ENCODE assay signal across 9 cellular contexts in genomic region chr22:50482107-50483074, GRCh38. TPM values are rescaled to one million over a fixed set of nuclear protein-coding genes. Genes with fewer than 3 reads are reported as not detected.
DNase-seq lines count a peak whose midpoint lies in the region; ATAC-seq and TF ChIP-seq lines count a peak whose summit lies in the region.
"Had no signal": no experiment of that assay in that cellular context is flagged by ENCODE, and none has a peak within 500 bp of the region (broad histone marks: within the 10 kb centered on the region; RNA-seq: fewer than 3 reads in every experiment).

No MANE protein-coding gene starts in this region.

- no CpG with 5 or more reads among the region's 35 CpGs for WGBS in neuronal stem cell (ENCODE audit: extremely low coverage in 2 of 2, insufficient read length in 2 of 2, insufficient replicate concordance in 1 of 2), 2 donors

- peak overlapping the region; percentile 89 for H3K4ac ChIP-seq in neuronal stem cell (ENCODE audit: low read length)

- H3K36me3 Mint-ChIP-seq in Caco-2 (ENCODE audit: insufficient read depth, unreplicated experiment) (peaks cover 22% of the 10 kb centered on the region), HFFc6 (ENCODE audit: low read depth) (no peaks in the 10 kb centered on the region)
- peaks cover 3% of the 10 kb centered on the region for H3K36me3 Mint-ChIP-seq in effector memory CD8-positive, alpha-beta T cell (ENCODE audit: insufficient read depth)

- POLR2A ChIA-PET in Caco-2 (lab: Charles Lee), result interaction anchor here (0.6 to 0.8 kb wide), 2 partner anchors 43 to 128 kb away, joined by 3 to 4 read pairs; partner anchors contain the start of gene SCO2

- peak overlapping the region; percentile 77 for H3K4me3 Mint-ChIP-seq in Caco-2 (ENCODE audit: unreplicated experiment)
- H3K4me3 Mint-ChIP-seq in effector memory CD8-positive, alpha-beta T cell, result peak overlapping the region; percentile 69 to 72
- no peak overlapping the region; the same call in 1 of the 2 replicates for H3K4me3 Mint-ChIP-seq in HFFc6

- no peaks in the 10 kb centered on the region for H3K9me3 Mint-ChIP-seq in Caco-2 (ENCODE audit: unreplicated experiment)
- H3K9me3 Mint-ChIP-seq in effector memory CD8-positive, alpha-beta T cell, result no peaks in the 10 kb centered on the region
- no peaks in the 10 kb centered on the region for H3K9me3 Mint-ChIP-seq in HFFc6

- peak overlapping the region; percentile 88 for H2AK5ac ChIP-seq in neuronal stem cell (ENCODE audit: low read depth, low read length)

- H3K9me3 ChIP-seq in Caco-2 (no peaks in the 10 kb centered on the region), neuronal stem cell (replicated peaks in 1 of 2; ENCODE audit: control insufficient read depth in 2 of 2, insufficient read depth in 1 of 2, low read depth in 1 of 2, low read length in 2 of 2) (peaks cover 2 to 4% of the 10 kb centered on the region in 2 donors)

- H2BK5ac ChIP-seq in neuronal stem cell (ENCODE audit: low read length), result peak overlapping the region; percentile 53

- H3K79me1 ChIP-seq in neuronal stem cell (ENCODE audit: low read depth, low read length), result peaks cover 4% of the 10 kb centered on the region

- H3K36me3 ChIP-seq in Caco-2 (ENCODE audit: control insufficient read depth, insufficient read depth, low read length), result no peaks in the 10 kb centered on the region
- H3K36me3 ChIP-seq in neuronal stem cell (replicated peaks in 1 of 2; ENCODE audit: control insufficient read depth in 2 of 2, insufficient read depth in 2 of 2, low read length in 2 of 2), result no peaks in the 10 kb centered on the region

- H2BK12ac ChIP-seq in neuronal stem cell (ENCODE audit: low read length), result peak overlapping the region; percentile 4

- peak overlapping the region; percentile 48 for H4K8ac ChIP-seq in neuronal stem cell (ENCODE audit: low read depth, low read length)

- H3K18ac ChIP-seq in neuronal stem cell (ENCODE audit: low read length), result peak overlapping the region; percentile 94

- H2BK120ac ChIP-seq in neuronal stem cell (ENCODE audit: low read depth, low read length), result peak overlapping the region; percentile 16

- H3K4me2 ChIP-seq in neuronal stem cell (ENCODE audit: insufficient read depth, low read length, poor library complexity, severe bottlenecking), result peak overlapping the region; percentile 57

- H3K4me1 ChIP-seq in Caco-2 (peaks cover 15% of the 10 kb centered on the region), neuronal stem cell (ENCODE audit: control insufficient read depth in 2 of 2, insufficient read depth in 1 of 2, low read depth in 1 of 2, low read length in 2 of 2) (peaks cover 0 to 2% of the 10 kb centered on the region in 2 donors)

- no peak overlapping the region for H3K27ac ChIP-seq in neuronal stem cell (replicated peaks; ENCODE audit: low read length)

- H3K23ac ChIP-seq in neuronal stem cell (ENCODE audit: low read depth, low read length, poor library complexity), result peak overlapping the region; percentile 34

- H3K4me3 ChIP-seq in Caco-2 (ENCODE audit: low read depth, low read length), result peak overlapping the region; percentile 58
- peak overlapping the region; percentile 20 to 79 for H3K4me3 ChIP-seq in neuronal stem cell (ENCODE audit: low read length in 2 of 2)

- H3K27me3 Mint-ChIP-seq in Caco-2 (ENCODE audit: insufficient read depth, unreplicated experiment) (no peaks in the 10 kb centered on the region), HFFc6 (ENCODE audit: insufficient read depth) (peaks cover 7% of the 10 kb centered on the region)
- peaks cover 6 to 24% of the 10 kb centered on the region in 2 donors for H3K27me3 Mint-ChIP-seq in effector memory CD8-positive, alpha-beta T cell

- H3K27ac Mint-ChIP-seq in Caco-2 (ENCODE audit: unreplicated experiment) (peak overlapping the region; percentile 64), HFFc6 (no peak overlapping the region)
- H3K27ac Mint-ChIP-seq in effector memory CD8-positive, alpha-beta T cell, result no peak overlapping the region

- H3K4me1 Mint-ChIP-seq in Caco-2 (ENCODE audit: low read depth, unreplicated experiment) (peaks cover 14% of the 10 kb centered on the region), HFFc6 (ENCODE audit: low read depth) (peaks cover 13% of the 10 kb centered on the region)
- H3K4me1 Mint-ChIP-seq in effector memory CD8-positive, alpha-beta T cell (ENCODE audit: low read depth in 2 of 2), result peaks cover 0 to 6% of the 10 kb centered on the region in 2 donors

- DNase-seq in Caco-2 (no peak), NCI-H524 treated with DMSO at 0.1 percent for 48 hours (lab: John Stamatoyannopoulos, UW) (peak; percentile 29), neuronal stem cell (ENCODE audit: low spot score) (no peak), A172 (ENCODE audit: low spot score) (no peak), HFFc6 (no peak), NCI-H2107 (lab: John Stamatoyannopoulos, UW) (no peak)
- DNase-seq in effector memory CD8-positive, alpha-beta T cell, result no peak
- no peak for DNase-seq in stimulated activated CD4-positive, alpha-beta T cell treated with anti-CD3 and anti-CD28 coated beads, Interleukin-4, amount 100 ng/mL, for 4 hours
- DNase-seq: NCI-H1436 treated with DMSO at 0.1 percent for 48 hours had no signal

- H3K27me3 ChIP-seq in Caco-2 (replicated peaks; ENCODE audit: control insufficient read depth, insufficient read depth, low read length) (no peaks in the 10 kb centered on the region), neuronal stem cell (ENCODE audit: control insufficient read depth in 3 of 3, insufficient read depth in 3 of 3, low read depth in 1 of 3, low read length in 3 of 3) (peaks cover 3 to 70% (median 16%) of the 10 kb centered on the region in 3 experiments)

- H3K9ac ChIP-seq in neuronal stem cell (ENCODE audit: low read depth, low read length, poor library complexity), result peak overlapping the region; percentile 30

- intact Hi-C loops in Caco-2 (cut with micrococcal nuclease; ENCODE audit: unreplicated experiment), result no loop called here

- H2AFZ ChIP-seq in neuronal stem cell (ENCODE audit: low read length), result peak overlapping the region; percentile 73

- H3K14ac ChIP-seq in neuronal stem cell (ENCODE audit: low read length), result peak overlapping the region; percentile 14

- H2BK15ac ChIP-seq in neuronal stem cell (ENCODE audit: low read length), result peak overlapping the region; percentile 91

- CTCF ChIA-PET in Caco-2 (lab: Charles Lee), result no interaction called here

- H4K91ac ChIP-seq in neuronal stem cell (ENCODE audit: low read depth, low read length, poor library complexity), result peak overlapping the region; percentile 3

- TF ChIP-seq CTCF in Caco-2 (IDR thresholded peaks at IDR 0.05; ENCODE audit: insufficient read depth in 1 of 2, low read depth in 1 of 2, low read length in 1 of 2, severe bottlenecking in 1 of 2, unreplicated experiment in 1 of 2), result no peak
- no peak for TF ChIP-seq CTCF in HFFc6 (IDR thresholded peaks at IDR 0.05)

- ATAC-seq in effector memory CD8-positive, alpha-beta T cell (replicated peaks), result no peak

- BruUV-seq in Caco-2 (replicated peaks; lab: Mats Ljungman, UMichigan), result no TSS peak

RNA-seq across cellular contexts. Expression of gene ADM2, which starts 1.0 kb away (rescaled TPM):
- 28.8 and 30.5 TPM in 2 replicates for total RNA-seq in Caco-2 (2022)
- polyA plus RNA-seq in neuronal stem cell (2013, experiment 1 of 2), result 2.4 TPM
- 2.2 TPM for polyA plus RNA-seq in neuronal stem cell (2013, experiment 2 of 2)
- not detected in 2 replicates for total RNA-seq in A172 (2014; rRNA removed; shearing (Covaris generic))
- 1 to 10 TPM in 5 of 6 experiments, under 1 TPM in 1; 0.91 to 3.4 (median 1.2) TPM for total RNA-seq in HFFc6 (2021; fragmentation: NEBNext Ultra II Directional; extraction: Animal tissue kit (Norgen Biotek cat#: 25700))

RNA-seq across cellular contexts. Expression of gene MIOX, which starts 4.3 kb away (rescaled TPM):
- total RNA-seq in Caco-2 (2022), result 0.32 TPM in 1 of 2 replicates, not detected in the other
- polyA plus RNA-seq in neuronal stem cell (2013, experiment 1 of 2), result 0.33 TPM
- 0.26 TPM for polyA plus RNA-seq in neuronal stem cell (2013, experiment 2 of 2)
- total RNA-seq in A172 (2014; rRNA removed; shearing (Covaris generic)), result not detected in 2 replicates
- total RNA-seq in HFFc6 (2021; fragmentation: NEBNext Ultra II Directional; extraction: Animal tissue kit (Norgen Biotek cat#: 25700)), result not detected

RNA-seq across cellular contexts. Expression of gene SBF1, which starts 7.6 kb away (rescaled TPM):
- total RNA-seq in Caco-2 (2022), result 77.8 and 82.8 TPM in 2 replicates
- 39.3 TPM for polyA plus RNA-seq in neuronal stem cell (2013, experiment 1 of 2)
- 38.7 TPM for polyA plus RNA-seq in neuronal stem cell (2013, experiment 2 of 2)
- 43.0 and 48.2 TPM in 2 replicates for total RNA-seq in A172 (2014; rRNA removed; shearing (Covaris generic))
- total RNA-seq in HFFc6 (2021; fragmentation: NEBNext Ultra II Directional; extraction: Animal tissue kit (Norgen Biotek cat#: 25700)), result 10 to 100 TPM; 63.9 to 76.7 (median 71.2) TPM

RNA-seq across cellular contexts. Expression of gene LMF2, which starts 25.1 kb away (rescaled TPM):
- total RNA-seq in Caco-2 (2022), result 68.8 and 77.1 TPM in 2 replicates
- polyA plus RNA-seq in neuronal stem cell (2013, experiment 1 of 2), result 29.8 TPM
- 30.2 TPM for polyA plus RNA-seq in neuronal stem cell (2013, experiment 2 of 2)
- total RNA-seq in A172 (2014; rRNA removed; shearing (Covaris generic)), result 21.3 and 28.7 TPM in 2 replicates
- 100 to 1,000 TPM; 110 to 133 (median 118) TPM for total RNA-seq in HFFc6 (2021; fragmentation: NEBNext Ultra II Directional; extraction: Animal tissue kit (Norgen Biotek cat#: 25700))

RNA-seq across cellular contexts. Expression of gene NCAPH2, which starts 25.6 kb away (rescaled TPM):
- total RNA-seq in Caco-2 (2022), result 84.3 and 88.9 TPM in 2 replicates
- 29.6 TPM for polyA plus RNA-seq in neuronal stem cell (2013, experiment 1 of 2)
- 27.7 TPM for polyA plus RNA-seq in neuronal stem cell (2013, experiment 2 of 2)
- 51.8 and 55.6 TPM in 2 replicates for total RNA-seq in A172 (2014; rRNA removed; shearing (Covaris generic))
- 10 to 100 TPM; 31.7 to 54.1 (median 50.0) TPM for total RNA-seq in HFFc6 (2021; fragmentation: NEBNext Ultra II Directional; extraction: Animal tissue kit (Norgen Biotek cat#: 25700))
